In the genomic region with DNA sequence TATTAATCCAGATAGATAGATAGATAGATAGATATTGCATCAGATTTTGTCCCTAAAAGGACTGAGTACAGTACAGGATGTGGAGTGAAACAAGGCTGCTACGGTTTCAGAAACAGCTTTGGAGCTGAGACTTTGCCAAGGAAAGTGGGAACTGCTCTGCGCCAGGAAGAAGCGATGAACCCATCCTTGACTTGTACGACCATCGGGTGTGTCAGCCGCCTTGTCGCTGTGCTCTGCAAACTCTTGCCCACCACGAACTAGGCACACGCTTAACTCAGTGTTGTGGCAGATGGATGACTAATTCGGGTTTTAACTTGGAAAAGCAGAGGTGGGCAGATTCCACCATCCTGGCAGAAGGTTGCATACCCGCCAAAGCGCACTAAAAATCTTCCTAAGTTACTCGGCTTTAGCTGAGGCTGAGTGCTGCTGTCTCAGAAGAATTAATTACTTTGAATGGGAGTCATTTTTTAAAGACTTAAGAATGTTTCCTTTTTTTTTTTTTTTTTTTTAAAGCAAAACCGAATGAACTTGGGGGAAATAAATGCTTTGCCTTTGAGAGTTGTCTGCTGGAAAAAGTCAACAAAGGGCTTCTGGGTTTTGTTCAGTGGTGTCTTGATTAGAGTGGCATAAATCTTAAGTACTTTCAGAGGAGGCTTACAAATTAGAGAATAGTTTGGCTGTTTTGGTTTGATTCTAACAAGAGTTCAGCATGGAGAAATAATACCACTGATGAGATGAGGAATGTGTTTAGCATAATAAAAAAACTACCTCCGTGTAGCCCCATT, we compare ENCODE assay signal across 27 cellular contexts.
A peak's percentile ranks its signal among the peaks of the same experiment; 100 is the strongest.
DNase-seq lines count a peak whose midpoint lies in the region; ATAC-seq and TF ChIP-seq lines count a peak whose summit lies in the region.
"Had no signal": no experiment of that assay in that cellular context is flagged by ENCODE, and none has a peak within 500 bp of the region (broad histone marks: within the 10 kb centered on the region; RNA-seq: fewer than 3 reads in every experiment).

No MANE protein-coding gene starts in this region.

- H3K27ac Mint-ChIP-seq in CD4-positive, alpha-beta T cell = no peak overlapping the region
- H3K27ac Mint-ChIP-seq: activated CD4-positive, alpha-beta T cell treated with anti-CD3 and anti-CD28 coated beads for 36 hours; activated naive CD4-positive, alpha-beta T cell treated with anti-CD3 and anti-CD28 coated beads for 36 hours; B cell; memory B cell; natural killer cell treated with Interleukin-12 subunit alpha and Interleukin-12 subunit beta and Interleukin-15 and Interleukin-18, amount 100 ng/mL, for 72 hours; stimulated activated naive B cell treated with anti-CD40 and anti-IgM and Interleukin-4, amounts not matched to agents 10 μg/mL and 1 μg/mL and 100 μg/mL, for 72 hours; T-helper 17 cell had no signal

- no peaks in the 10 kb centered on the region for H3K79me2 ChIP-seq in mammary epithelial cell (ENCODE audit: insufficient read depth, low read length)

- CTCF ChIA-PET in mammary epithelial cell (lab: Charles Lee; ENCODE audit: low non-redundant PET) = no interaction called here
- CTCF ChIA-PET in CD4-positive, alpha-beta T cell (lab: Charles Lee) = no interaction called here

- peak; percentile 39 for ATAC-seq in omental fat pad (ENCODE audit: low FRiP score)
- no peak for ATAC-seq in left lung
- no peak for ATAC-seq in CD4-positive, alpha-beta T cell (ENCODE audit: poor library complexity)
- ATAC-seq: activated CD4-positive, alpha-beta T cell treated with anti-CD3 and anti-CD28 coated beads for 36 hours; natural killer cell treated with Interleukin-12 subunit alpha and Interleukin-12 subunit beta and Interleukin-15 and Interleukin-18, amount 100 ng/mL, for 72 hours; stimulated activated naive B cell treated with anti-CD40 and anti-IgM and Interleukin-4, amounts not matched to agents 10 μg/mL and 1 μg/mL and 100 μg/mL, for 72 hours; T-helper 17 cell had no signal

- POLR2A ChIA-PET in CD4-positive, alpha-beta T cell (lab: Charles Lee) = no interaction called here

- H3K36me3 Mint-ChIP-seq in CD4-positive, alpha-beta T cell (ENCODE audit: low read depth) = no peaks in the 10 kb centered on the region
- H3K36me3 Mint-ChIP-seq: natural killer cell treated with Interleukin-12 subunit alpha and Interleukin-12 subunit beta and Interleukin-15 and Interleukin-18, amount 100 ng/mL, for 72 hours; stimulated activated naive B cell treated with anti-CD40 and anti-IgM and Interleukin-4, amounts not matched to agents 10 μg/mL and 1 μg/mL and 100 μg/mL, for 72 hours had no signal

- H4K20me1 ChIP-seq in mammary epithelial cell (ENCODE audit: insufficient read depth, low read length) = no peaks in the 10 kb centered on the region

- H3K4me1 ChIP-seq in mammary epithelial cell (ENCODE audit: insufficient read depth, low read length) (peaks cover 4% of the 10 kb centered on the region), breast epithelium (no peaks in the 10 kb centered on the region), left lung (no peaks in the 10 kb centered on the region)
- H3K4me1 ChIP-seq: prostate gland had no signal

- in situ Hi-C loops in mammary epithelial cell (cut with MboI; ENCODE audit: low sequenced_read_pairs in 2 of 2) = no loop called here

- H3K27me3 ChIP-seq in mammary epithelial cell (ENCODE audit: insufficient read depth, low read length) (no peaks in the 10 kb centered on the region), breast epithelium (peaks cover 0 to 25% of the 10 kb centered on the region in 2 donors), left lung (no peaks in the 10 kb centered on the region)
- H3K27me3 ChIP-seq in CD4-positive, alpha-beta T cell (ENCODE audit: control insufficient read depth, insufficient read depth, low read length) = no peaks in the 10 kb centered on the region

- H3K9me3 Mint-ChIP-seq in CD4-positive, alpha-beta T cell = no peaks in the 10 kb centered on the region
- H3K9me3 Mint-ChIP-seq: activated naive CD4-positive, alpha-beta T cell treated with anti-CD3 and anti-CD28 coated beads for 36 hours; memory B cell; natural killer cell treated with Interleukin-12 subunit alpha and Interleukin-12 subunit beta and Interleukin-15 and Interleukin-18, amount 100 ng/mL, for 72 hours; stimulated activated naive B cell treated with anti-CD40 and anti-IgM and Interleukin-4, amounts not matched to agents 10 μg/mL and 1 μg/mL and 100 μg/mL, for 72 hours had no signal

- H2AFZ ChIP-seq in mammary epithelial cell (ENCODE audit: low read depth, low read length) = peak overlapping the region; percentile 37

- no peak overlapping the region for H3K9ac ChIP-seq in mammary epithelial cell (ENCODE audit: insufficient read depth, low read length)

- DNase-seq in mammary epithelial cell (no peak), breast epithelium (ENCODE audit: low spot score in 2 of 2) (no peak), fibroblast of villous mesenchyme (ENCODE audit: low read depth) (peak; percentile 58), omental fat pad (ENCODE audit: low spot score) (no peak), posterior vena cava (ENCODE audit: low spot score) (no peak), left lung (no peak), SHP77 (lab: John Stamatoyannopoulos, UW) (no peak)
- DNase-seq in CD4-positive, alpha-beta T cell = no peak
- DNase-seq: activated CD4-positive, alpha-beta T cell treated with anti-CD3 and anti-CD28 coated beads for 36 hours; activated naive CD4-positive, alpha-beta T cell treated with anti-CD3 and anti-CD28 coated beads for 36 hours; activated T-cell treated with anti-CD3 and anti-CD28 coated beads, Interleukin-2, amount 50 U/mL, for 48 hours; central memory CD4-positive, alpha-beta T cell; foreskin melanocyte; GOT3; islet precursor cell; RPMI8226; stimulated activated CD4-positive, alpha-beta T cell treated with anti-CD3 and anti-CD28 coated beads, Interleukin-2, amount 100 ng/mL, for 48 hours; stimulated activated naive B cell treated with anti-CD40 and anti-IgM and Interleukin-4, amounts not matched to agents 10 μg/mL and 1 μg/mL and 100 μg/mL, for 72 hours; T-helper 17 cell had no signal

- peaks cover 10% of the 10 kb centered on the region for H3K27me3 Mint-ChIP-seq in CD4-positive, alpha-beta T cell

- H3K27ac ChIP-seq in mammary epithelial cell (ENCODE audit: insufficient read depth, low read depth, low read length) (no peak overlapping the region), breast epithelium (no peak overlapping the region), left lung (no peak overlapping the region)
- no peak overlapping the region for H3K27ac ChIP-seq in CD4-positive, alpha-beta T cell (ENCODE audit: low read depth, low read length)
- H3K27ac ChIP-seq: epithelial cell of prostate, HL-60, prostate gland, SK-N-MC, thoracic aorta had no signal

- TF ChIP-seq CTCF in mammary epithelial cell (conservative IDR thresholded peaks at IDR 0.05 in 1 of 2, IDR thresholded peaks at IDR 0.05 in 1 of 2; ENCODE audit: extremely low read depth in 1 of 2, insufficient read depth in 1 of 2, low read depth in 1 of 2, low read length in 2 of 2) (no peak), breast epithelium (IDR thresholded peaks at IDR 0.05) (no peak), fibroblast of villous mesenchyme (IDR thresholded peaks at IDR 0.05; ENCODE audit: insufficient read depth, low read depth, low read length) (no peak), omental fat pad (IDR thresholded peaks at IDR 0.05) (no peak), left lung (IDR thresholded peaks at IDR 0.05) (no peak)
- TF ChIP-seq CTCF in CD4-positive, alpha-beta T cell (IDR thresholded peaks at IDR 0.05) = no peak

- intact Hi-C loops in mammary epithelial cell (cut with micrococcal nuclease) (no loop called here), breast epithelium (cut with DNase I; ENCODE audit: low total_unique reads) (no loop called here), posterior vena cava (cut with DNase I) (no loop called here), left lung (cut with DNase I) (no loop called here)
- intact Hi-C loops in CD4-positive, alpha-beta T cell (cut with DNase I, micrococcal nuclease) = no loop called here

- no peaks in the 10 kb centered on the region for H3K4me1 Mint-ChIP-seq in CD4-positive, alpha-beta T cell (ENCODE audit: low read depth)
- H3K4me1 Mint-ChIP-seq: activated CD4-positive, alpha-beta T cell treated with anti-CD3 and anti-CD28 coated beads for 36 hours; B cell had no signal

- 33% methylated on average over 15 of the region's 15 CpGs for whole genome bisulfite sequencing in mammary epithelial cell (ENCODE audit: low coverage, missing lambda C conversion rate)

- H3K4me3 Mint-ChIP-seq in CD4-positive, alpha-beta T cell = no peak overlapping the region
- H3K4me3 Mint-ChIP-seq: activated CD4-positive, alpha-beta T cell treated with anti-CD3 and anti-CD28 coated beads for 36 hours; activated naive CD4-positive, alpha-beta T cell treated with anti-CD3 and anti-CD28 coated beads for 36 hours; B cell; memory B cell; natural killer cell treated with Interleukin-12 subunit alpha and Interleukin-12 subunit beta and Interleukin-15 and Interleukin-18, amount 100 ng/mL, for 72 hours; stimulated activated naive B cell treated with anti-CD40 and anti-IgM and Interleukin-4, amounts not matched to agents 10 μg/mL and 1 μg/mL and 100 μg/mL, for 72 hours; T-helper 17 cell had no signal

- H3K9me3 ChIP-seq in mammary epithelial cell (replicated peaks; ENCODE audit: insufficient read depth, low read length) = peaks cover 13% of the 10 kb centered on the region
- no peaks in the 10 kb centered on the region for H3K9me3 ChIP-seq in breast epithelium
- H3K9me3 ChIP-seq in left lung = no peaks in the 10 kb centered on the region
- no peaks in the 10 kb centered on the region for H3K9me3 ChIP-seq in CD4-positive, alpha-beta T cell (ENCODE audit: control insufficient read depth, low read length)
- H3K9me3 ChIP-seq: prostate gland, thoracic aorta had no signal

- H3K4me3 ChIP-seq in mammary epithelial cell (replicated peaks in 1 of 3; ENCODE audit: insufficient read depth in 1 of 3, low read depth in 2 of 3, low read length in 3 of 3) (no peak overlapping the region), breast epithelium (no peak overlapping the region), fibroblast of villous mesenchyme (ENCODE audit: low read depth, low read length) (no peak overlapping the region), left lung (no peak overlapping the region)
- H3K4me3 ChIP-seq: prostate gland, SK-N-MC, thoracic aorta had no signal

- no peak overlapping the region for H3K4me2 ChIP-seq in mammary epithelial cell (ENCODE audit: insufficient read depth, low read depth, low read length)

- BruUV-seq in mammary epithelial cell (replicated peaks; lab: Mats Ljungman, UMichigan) = no TSS peak

- dilution Hi-C loops in mammary epithelial cell (cut with HindIII; ENCODE audit: low sequenced_read_pairs) = no loop called here

- H3K36me3 ChIP-seq in mammary epithelial cell (ENCODE audit: insufficient read depth, low read length) = no peaks in the 10 kb centered on the region
- no peaks in the 10 kb centered on the region for H3K36me3 ChIP-seq in breast epithelium
- H3K36me3 ChIP-seq in left lung = no peaks in the 10 kb centered on the region
- H3K36me3 ChIP-seq: prostate gland, thoracic aorta had no signal

- no peak for TF ChIP-seq POLR2A in breast epithelium (IDR thresholded peaks at IDR 0.05)
